In genomic region chr5:14849516-14850294, GRCh38 we compare ENCODE assay signal across 28 cellular contexts. TPM values are rescaled to one million over a fixed set of nuclear protein-coding genes. Genes with fewer than 3 reads are reported as not detected.
DNase-seq lines count a peak whose midpoint lies in the region; ATAC-seq, FAIRE-seq and TF ChIP-seq lines count a peak whose summit lies in the region.
"Had no signal": no experiment of that assay in that cellular context is flagged by ENCODE, and none has a peak within 500 bp of the region (broad histone marks: within the 10 kb centered on the region; RNA-seq: fewer than 3 reads in every experiment).

No MANE protein-coding gene starts in this region.

- peak; percentile 36 for DNase-seq in NCI-H748 (lab: John Stamatoyannopoulos, UW; ENCODE audit: unreplicated experiment)
- DNase-seq in NCI-H748 treated with DMSO at 0.1 percent for 48 hours (lab: John Stamatoyannopoulos, UW) = no peak
- DNase-seq in T-helper 17 cell = no peak
- no peak for DNase-seq in endothelial cell of umbilical vein (ENCODE audit: low read depth, low spot score)
- no peak for DNase-seq in type B pancreatic cell (ENCODE audit: extremely low spot score, unreplicated experiment)
- DNase-seq in putamen (ENCODE audit: low spot score) = no peak
- no peak for DNase-seq in occipital lobe (lab: John Stamatoyannopoulos, UW)
- DNase-seq: activated CD4-positive, alpha-beta T cell treated with anti-CD3 and anti-CD28 coated beads, Interleukin-2, amount 10 ng/mL, durations not matched to agents 24 days and 14 days; activated naive CD8-positive, alpha-beta T cell treated with anti-CD3 and anti-CD28 coated beads, Interleukin-2, amount 10 ng/mL, durations not matched to agents 7 days and 5 days; caudate nucleus; COR-L47; mesenchymal stem cell; MG63; naive thymus-derived CD4-positive, alpha-beta T cell; NCI-H2171 treated with DMSO at 0.1 percent for 48 hours; NCI-H69; OCI-M1; ovary; SJCRH30; stimulated activated naive CD8-positive, alpha-beta T cell treated with anti-CD3 and anti-CD28 coated beads, Interleukin-15, Interleukin-2, amounts not matched to agents 100 U/mL and 50 U/mL, for 24 hours; tibial artery had no signal

- intact Hi-C loops in endothelial cell of umbilical vein (cut with micrococcal nuclease) = no loop called here

- POLR2A ChIA-PET in endothelial cell of umbilical vein (lab: Charles Lee) = no interaction called here

- peak; percentile 12 for FAIRE-seq in endothelial cell of umbilical vein (lab: Jason Lieb, UNC)
- FAIRE-seq: GM18507 had no signal

- H2AFZ ChIP-seq in endothelial cell of umbilical vein (ENCODE audit: low read depth, low read length) = no peak overlapping the region

- no peak overlapping the region for H3K27ac ChIP-seq in endothelial cell of umbilical vein (ENCODE audit: insufficient read depth, low read depth, low read length)
- H3K27ac ChIP-seq: 22Rv1, gastroesophageal sphincter, HL-60, ovary, SJCRH30, tibial artery had no signal

- H3K79me2 ChIP-seq in endothelial cell of umbilical vein (ENCODE audit: control insufficient read depth, insufficient read depth, low read length) = peaks cover 2% of the 10 kb centered on the region

- H3K4me1 ChIP-seq in endothelial cell of umbilical vein (ENCODE audit: control insufficient read depth, extremely low read depth, insufficient read depth, low read length) = no peaks in the 10 kb centered on the region
- H3K4me1 ChIP-seq: gastroesophageal sphincter, SJCRH30 had no signal

- no peaks in the 10 kb centered on the region for H4K20me1 ChIP-seq in endothelial cell of umbilical vein (replicated peaks; ENCODE audit: control insufficient read depth, extremely low read depth, insufficient read depth, low read length)

- H3K36me3 Mint-ChIP-seq in T-helper 17 cell (ENCODE audit: low read depth) (no peaks in the 10 kb centered on the region), type B pancreatic cell (peaks cover 14% of the 10 kb centered on the region)
- peaks cover 24% of the 10 kb centered on the region for H3K36me3 Mint-ChIP-seq in stimulated activated memory B cell treated with anti-CD40 and anti-IgM and Interleukin-4, amounts not matched to agents 10 μg/mL and 1 μg/mL and 100 μg/mL, for 72 hours

- TF ChIP-seq CTCF in endothelial cell of umbilical vein (IDR thresholded peaks at IDR 0.05; ENCODE audit: extremely low read depth in 1 of 2, insufficient read depth in 1 of 2, low read depth in 1 of 2, low read length in 2 of 2) (no peak), type B pancreatic cell (conservative IDR thresholded peaks at IDR 0.05) (no peak)

- dilution Hi-C loops in endothelial cell of umbilical vein (cut with MboI; ENCODE audit: extremely low pct_ligation_motif_present, low sequenced_read_pairs) = no loop called here

- no peak overlapping the region for H3K4me3 ChIP-seq in endothelial cell of umbilical vein (replicated peaks in 1 of 3; ENCODE audit: insufficient read depth in 1 of 3, low read depth in 1 of 3, low read length in 3 of 3)
- H3K4me3 ChIP-seq: gastroesophageal sphincter, MG63, ovary, SJCRH30, tibial artery had no signal

- H3K4me1 Mint-ChIP-seq in T-helper 17 cell (peaks cover 24% of the 10 kb centered on the region), type B pancreatic cell (ENCODE audit: unreplicated experiment) (peaks cover 44% of the 10 kb centered on the region)
- peaks cover 29% of the 10 kb centered on the region for H3K4me1 Mint-ChIP-seq in stimulated activated memory B cell treated with anti-CD40 and anti-IgM and Interleukin-4, amounts not matched to agents 10 μg/mL and 1 μg/mL and 100 μg/mL, for 72 hours
- H3K4me1 Mint-ChIP-seq: activated naive CD8-positive, alpha-beta T cell treated with anti-CD3 and anti-CD28 coated beads, Interleukin-2, amount 10 ng/mL, durations not matched to agents 7 days and 5 days had no signal

- no peak overlapping the region for H3K9ac ChIP-seq in endothelial cell of umbilical vein (replicated peaks; ENCODE audit: extremely low read depth, insufficient read depth, low read length)

- peak overlapping the region; percentile 53 for H3K27ac Mint-ChIP-seq in T-helper 17 cell
- peak overlapping the region; percentile 78 for H3K27ac Mint-ChIP-seq in type B pancreatic cell
- H3K27ac Mint-ChIP-seq in stimulated activated memory B cell treated with anti-CD40 and anti-IgM and Interleukin-4, amounts not matched to agents 10 μg/mL and 1 μg/mL and 100 μg/mL, for 72 hours = no peak overlapping the region
- H3K27ac Mint-ChIP-seq: activated CD4-positive, alpha-beta T cell treated with anti-CD3 and anti-CD28 coated beads, Interleukin-2, amount 10 ng/mL, durations not matched to agents 24 days and 14 days; activated naive CD8-positive, alpha-beta T cell treated with anti-CD3 and anti-CD28 coated beads, Interleukin-2, amount 10 ng/mL, durations not matched to agents 7 days and 5 days; B cell had no signal

- ATAC-seq in T-helper 17 cell = no peak
- no peak for ATAC-seq in stimulated activated memory B cell treated with anti-CD40 and anti-IgM and Interleukin-4, amounts not matched to agents 10 μg/mL and 1 μg/mL and 100 μg/mL, for 72 hours
- ATAC-seq: gastroesophageal sphincter; naive thymus-derived CD4-positive, alpha-beta T cell; stimulated activated naive CD8-positive, alpha-beta T cell treated with anti-CD3 and anti-CD28 coated beads, Interleukin-15, Interleukin-2, amounts not matched to agents 100 U/mL and 50 U/mL, for 24 hours had no signal

- H3K4me3 Mint-ChIP-seq in T-helper 17 cell (no peak overlapping the region), type B pancreatic cell (peak overlapping the region; percentile 74)
- no peak overlapping the region for H3K4me3 Mint-ChIP-seq in stimulated activated memory B cell treated with anti-CD40 and anti-IgM and Interleukin-4, amounts not matched to agents 10 μg/mL and 1 μg/mL and 100 μg/mL, for 72 hours
- H3K4me3 Mint-ChIP-seq: activated CD4-positive, alpha-beta T cell treated with anti-CD3 and anti-CD28 coated beads, Interleukin-2, amount 10 ng/mL, durations not matched to agents 24 days and 14 days; activated naive CD8-positive, alpha-beta T cell treated with anti-CD3 and anti-CD28 coated beads, Interleukin-2, amount 10 ng/mL, durations not matched to agents 7 days and 5 days; B cell; IgD-negative memory B cell; naive thymus-derived CD4-positive, alpha-beta T cell had no signal

- H3K27me3 Mint-ChIP-seq in T-helper 17 cell (no peaks in the 10 kb centered on the region), type B pancreatic cell (no peaks in the 10 kb centered on the region)
- no peaks in the 10 kb centered on the region for H3K27me3 Mint-ChIP-seq in stimulated activated memory B cell treated with anti-CD40 and anti-IgM and Interleukin-4, amounts not matched to agents 10 μg/mL and 1 μg/mL and 100 μg/mL, for 72 hours
- H3K27me3 Mint-ChIP-seq: activated CD4-positive, alpha-beta T cell treated with anti-CD3 and anti-CD28 coated beads, Interleukin-2, amount 10 ng/mL, durations not matched to agents 24 days and 14 days; activated naive CD8-positive, alpha-beta T cell treated with anti-CD3 and anti-CD28 coated beads, Interleukin-2, amount 10 ng/mL, durations not matched to agents 7 days and 5 days; B cell; IgD-negative memory B cell; naive thymus-derived CD4-positive, alpha-beta T cell had no signal

- CTCF ChIA-PET in endothelial cell of umbilical vein (lab: Charles Lee) = interaction anchor here (0.6 to 1.3 kb wide), 2 partner anchors 9 to 17 kb away, joined by 3 read pairs; no protein-coding TSS in a partner anchor

- no peak overlapping the region for H3K4me2 ChIP-seq in endothelial cell of umbilical vein (ENCODE audit: insufficient read depth, low read length)

- no peaks in the 10 kb centered on the region for H3K27me3 ChIP-seq in endothelial cell of umbilical vein (ENCODE audit: control insufficient read depth in 2 of 2, insufficient read depth in 2 of 2, low read length in 2 of 2)
- H3K27me3 ChIP-seq: gastroesophageal sphincter, MG63, ovary, SJCRH30, tibial artery had no signal

- TF ChIP-seq POLR2A in endothelial cell of umbilical vein (IDR thresholded peaks at IDR 0.05; ENCODE audit: low read depth, low read length) = no peak

- no peaks in the 10 kb centered on the region for H3K9me1 ChIP-seq in endothelial cell of umbilical vein (replicated peaks; ENCODE audit: control insufficient read depth, extremely low read depth, insufficient read depth, low read length)

- H3K36me3 ChIP-seq in endothelial cell of umbilical vein (ENCODE audit: control insufficient read depth in 2 of 2, extremely low read depth in 1 of 2, insufficient read depth in 2 of 2, low read length in 2 of 2) = no peaks in the 10 kb centered on the region
- H3K36me3 ChIP-seq: MG63, ovary, SJCRH30 had no signal

- BruUV-seq in endothelial cell of umbilical vein (replicated peaks; lab: Mats Ljungman, UMichigan) = no TSS peak

- H3K9me3 Mint-ChIP-seq in type B pancreatic cell = peaks cover 5% of the 10 kb centered on the region
- no peaks in the 10 kb centered on the region for H3K9me3 Mint-ChIP-seq in stimulated activated memory B cell treated with anti-CD40 and anti-IgM and Interleukin-4, amounts not matched to agents 10 μg/mL and 1 μg/mL and 100 μg/mL, for 72 hours
- H3K9me3 Mint-ChIP-seq: activated CD4-positive, alpha-beta T cell treated with anti-CD3 and anti-CD28 coated beads, Interleukin-2, amount 10 ng/mL, durations not matched to agents 24 days and 14 days; activated naive CD8-positive, alpha-beta T cell treated with anti-CD3 and anti-CD28 coated beads, Interleukin-2, amount 10 ng/mL, durations not matched to agents 7 days and 5 days; IgD-negative memory B cell; naive thymus-derived CD4-positive, alpha-beta T cell had no signal

- H3K9me3 ChIP-seq in T-helper 17 cell (ENCODE audit: control insufficient read depth, low read length, poor library complexity, severe bottlenecking) (no peaks in the 10 kb centered on the region), endothelial cell of umbilical vein (replicated peaks; ENCODE audit: control insufficient read depth, insufficient read depth, low read length) (no peaks in the 10 kb centered on the region)
- H3K9me3 ChIP-seq: gastroesophageal sphincter, MG63, ovary, SJCRH30, tibial artery had no signal

TF ChIP-seq in endothelial cell of umbilical vein, 7 proteins besides CTCF, POLR2A, EP300 and RAD21 (continues in another document):
- TF ChIP-seq FOS (IDR thresholded peaks at IDR 0.05; ENCODE audit: borderline replicate concordance, insufficient read depth, low read length) (no peak), MYC (IDR thresholded peaks at IDR 0.05; ENCODE audit: low read depth, low read length) (no peak)

RNA-seq across cellular contexts. Expression of gene ANKH, which starts 21.9 kb away (rescaled TPM):
- 100 to 1,000 TPM in 1 of 2 donors, 10 to 100 TPM in 1; 86.8 to 109 TPM for total RNA-seq in T-helper 17 cell
- total RNA-seq in endothelial cell of umbilical vein = 31.4 and 39.5 TPM in 2 replicates
- polyA plus RNA-seq in endothelial cell of umbilical vein = 12.7 and 14.1 TPM in 2 replicates
- polyA plus RNA-seq in endothelial cell of umbilical vein (2011; cell fraction: cytosol; rRNA removed) = 18.3 and 19.1 TPM in 2 replicates
- polyA plus RNA-seq in endothelial cell of umbilical vein (2011; cell fraction: nucleus; rRNA removed) = 15.1 and 16.2 TPM in 2 replicates
- 22.1 and 25.3 TPM in 2 replicates for polyA plus RNA-seq in endothelial cell of umbilical vein (2012)
- 19.3 and 22.4 TPM in 2 replicates for polyA minus RNA-seq in endothelial cell of umbilical vein
- polyA minus RNA-seq in endothelial cell of umbilical vein (2011; cell fraction: cytosol; rRNA and poly(A)+ RNA removed) = 86.6 TPM
- 22.7 and 24.1 TPM in 2 replicates for polyA minus RNA-seq in endothelial cell of umbilical vein (2011; cell fraction: nucleus; rRNA and poly(A)+ RNA removed)
- total RNA-seq in type B pancreatic cell (ENCODE audit: low replicate concordance) = 37.3 and 41.1 TPM in 2 replicates
- 174 TPM for total RNA-seq in occipital lobe
